ENCODE assay signal across 12 cellular contexts in genomic region chr15:64846246-64846645, GRCh38. TPM values are rescaled to one million over a fixed set of nuclear protein-coding genes. Genes with fewer than 3 reads are reported as not detected.
DNase-seq lines count a peak whose midpoint lies in the region; ATAC-seq and TF ChIP-seq lines count a peak whose summit lies in the region.
"Had no signal": no experiment of that assay in that cellular context is flagged by ENCODE, and none has a peak within 500 bp of the region (broad histone marks: within the 10 kb centered on the region; RNA-seq: fewer than 3 reads in every experiment).

No MANE protein-coding gene starts in this region.

- no peaks in the 10 kb centered on the region for H3K27me3 Mint-ChIP-seq in activated naive CD4-positive, alpha-beta T cell treated with anti-CD3 and anti-CD28 coated beads, Interleukin-2, amount 10 ng/mL, durations not matched to agents 7 days and 5 days
- no peaks in the 10 kb centered on the region for H3K27me3 Mint-ChIP-seq in chondrocyte (ENCODE audit: low read depth)
- no peaks in the 10 kb centered on the region for H3K27me3 Mint-ChIP-seq in naive B cell
- H3K27me3 Mint-ChIP-seq in type B pancreatic cell: no peaks in the 10 kb centered on the region

- no peaks in the 10 kb centered on the region for H3K9me3 Mint-ChIP-seq in activated naive CD4-positive, alpha-beta T cell treated with anti-CD3 and anti-CD28 coated beads, Interleukin-2, amount 10 ng/mL, durations not matched to agents 7 days and 5 days
- no peaks in the 10 kb centered on the region for H3K9me3 Mint-ChIP-seq in chondrocyte (ENCODE audit: low read depth)
- H3K9me3 Mint-ChIP-seq in naive B cell: no peaks in the 10 kb centered on the region
- H3K9me3 Mint-ChIP-seq in type B pancreatic cell: no peaks in the 10 kb centered on the region

- ATAC-seq in naive B cell (ENCODE audit: low read depth in 2 of 2) (no peak), GM21390 (IDR thresholded peaks at IDR 0.05; ENCODE audit: unreplicated experiment) (no peak)
- ATAC-seq: left lobe of liver had no signal

- H3K36me3 Mint-ChIP-seq in activated naive CD4-positive, alpha-beta T cell treated with anti-CD3 and anti-CD28 coated beads, Interleukin-2, amount 10 ng/mL, durations not matched to agents 7 days and 5 days: peaks cover 46% of the 10 kb centered on the region
- H3K36me3 Mint-ChIP-seq in chondrocyte (ENCODE audit: low read depth) (peaks cover 12% of the 10 kb centered on the region), naive B cell (peaks cover 10 to 15% of the 10 kb centered on the region in 2 donors), type B pancreatic cell (peaks cover 12% of the 10 kb centered on the region)

- CTCF ChIA-PET in activated naive CD4-positive, alpha-beta T cell treated with anti-CD3 and anti-CD28 coated beads, Interleukin-2, amount 10 ng/mL, durations not matched to agents 7 days and 5 days (lab: Charles Lee): interaction anchor here (2.0 kb wide), 1 partner anchor 10 kb away, joined by 5 read pairs; no protein-coding TSS in a partner anchor

- H3K4me3 Mint-ChIP-seq in activated naive CD4-positive, alpha-beta T cell treated with anti-CD3 and anti-CD28 coated beads, Interleukin-2, amount 10 ng/mL, durations not matched to agents 7 days and 5 days: no peak overlapping the region
- peak overlapping the region; percentile 12 for H3K4me3 Mint-ChIP-seq in chondrocyte (ENCODE audit: unreplicated experiment)
- H3K4me3 Mint-ChIP-seq in naive B cell: peak overlapping the region in 6 of 8 donors; percentile 70 to 99 (median 92)
- peak overlapping the region; percentile 31 for H3K4me3 Mint-ChIP-seq in type B pancreatic cell

- no peak for TF ChIP-seq CTCF in chondrocyte (IDR thresholded peaks at IDR 0.05)
- no peak for TF ChIP-seq CTCF in type B pancreatic cell (conservative IDR thresholded peaks at IDR 0.05)

- peak overlapping the region; percentile 3 for H3K27ac Mint-ChIP-seq in activated naive CD4-positive, alpha-beta T cell treated with anti-CD3 and anti-CD28 coated beads, Interleukin-2, amount 10 ng/mL, durations not matched to agents 7 days and 5 days
- peak overlapping the region; percentile 3 for H3K27ac Mint-ChIP-seq in chondrocyte (ENCODE audit: unreplicated experiment)
- H3K27ac Mint-ChIP-seq in naive B cell: peak overlapping the region in 3 of 6 donors; percentile 34 to 93 (median 88)
- H3K27ac Mint-ChIP-seq in type B pancreatic cell: no peak overlapping the region

- no peak for DNase-seq in activated naive CD4-positive, alpha-beta T cell treated with anti-CD3 and anti-CD28 coated beads, Interleukin-2, amount 10 ng/mL, durations not matched to agents 7 days and 5 days
- DNase-seq in activated naive CD4-positive, alpha-beta T cell (lab: John Stamatoyannopoulos, UW): no peak
- DNase-seq in chondrocyte (ENCODE audit: low spot score) (no peak), naive B cell (no peak), type B pancreatic cell (ENCODE audit: extremely low spot score, unreplicated experiment) (no peak), DMS 273 (lab: John Stamatoyannopoulos, UW; ENCODE audit: unreplicated experiment) (no peak)
- no peak for DNase-seq in activated effector memory CD4-positive, alpha-beta T cell treated with Interleukin-2 at 50 U/mL for 16 hours
- DNase-seq: DND-41, NCI-H2029 treated with DMSO at 0.1 percent for 48 hours, testis had no signal

- H3K4me1 Mint-ChIP-seq in activated naive CD4-positive, alpha-beta T cell treated with anti-CD3 and anti-CD28 coated beads, Interleukin-2, amount 10 ng/mL, durations not matched to agents 7 days and 5 days: peaks cover 60% of the 10 kb centered on the region
- H3K4me1 Mint-ChIP-seq in chondrocyte (ENCODE audit: low read depth) (peaks cover 68% of the 10 kb centered on the region), naive B cell (peaks cover 58 to 78% (median 72%) of the 10 kb centered on the region in 3 donors), type B pancreatic cell (ENCODE audit: unreplicated experiment) (peaks cover 34% of the 10 kb centered on the region)

RNA-seq across cellular contexts. Expression of gene PLEKHO2, which starts 4.5 kb away (rescaled TPM):
- total RNA-seq in chondrocyte (19.5 to 20.3 TPM (median 20.3 TPM) in 3 replicates), type B pancreatic cell (ENCODE audit: low replicate concordance) (10.1 and 11.2 TPM in 2 replicates)
- polyA plus RNA-seq in naive B cell (ENCODE audit: low read depth in 6 of 6): 10 to 100 TPM in 5 of 6 donors, 1 to 10 TPM in 1; 9.7 to 20.7 (median 14.4) TPM

RNA-seq across cellular contexts. Expression of gene PIF1, which starts 20.8 kb away (rescaled TPM):
- total RNA-seq in chondrocyte (1.8 to 6.1 TPM (median 5.9 TPM) in 3 replicates), type B pancreatic cell (ENCODE audit: low replicate concordance) (8.0 and 30.5 TPM in 2 replicates)
- under 1 TPM in 3 of 6 donors, not detected in 3; 0.24 to 0.62 (median 0.45) TPM for polyA plus RNA-seq in naive B cell (ENCODE audit: low read depth in 6 of 6)
